ENCODE assay signal across 1 cellular context in the genomic region with DNA sequence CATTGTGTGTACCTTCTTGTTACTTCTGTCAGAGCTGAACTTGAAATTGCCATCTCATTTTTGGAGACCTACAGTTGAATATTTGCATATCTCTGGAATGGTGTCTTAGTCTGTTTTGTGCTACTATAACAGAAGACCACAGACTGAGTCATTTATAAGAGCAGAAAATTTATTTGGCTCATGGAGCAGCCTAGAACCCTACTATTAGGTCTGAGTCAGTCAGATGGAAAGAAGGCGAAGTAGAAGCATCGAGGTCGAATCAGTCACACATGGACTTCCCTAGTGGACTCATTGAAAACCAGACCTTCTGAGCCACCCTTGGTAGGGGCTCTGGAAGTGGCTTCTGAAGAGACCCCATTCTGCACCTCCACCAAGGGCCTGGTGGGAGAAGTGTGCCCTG.
TF ChIP-seq lines count a peak whose summit lies in the region.

No MANE protein-coding gene starts in this region.

TF ChIP-seq in GM23338, 12 proteins besides CTCF, POLR2A, EP300 and RAD21 (continued from another document):
- TF ChIP-seq, protein P1, sequence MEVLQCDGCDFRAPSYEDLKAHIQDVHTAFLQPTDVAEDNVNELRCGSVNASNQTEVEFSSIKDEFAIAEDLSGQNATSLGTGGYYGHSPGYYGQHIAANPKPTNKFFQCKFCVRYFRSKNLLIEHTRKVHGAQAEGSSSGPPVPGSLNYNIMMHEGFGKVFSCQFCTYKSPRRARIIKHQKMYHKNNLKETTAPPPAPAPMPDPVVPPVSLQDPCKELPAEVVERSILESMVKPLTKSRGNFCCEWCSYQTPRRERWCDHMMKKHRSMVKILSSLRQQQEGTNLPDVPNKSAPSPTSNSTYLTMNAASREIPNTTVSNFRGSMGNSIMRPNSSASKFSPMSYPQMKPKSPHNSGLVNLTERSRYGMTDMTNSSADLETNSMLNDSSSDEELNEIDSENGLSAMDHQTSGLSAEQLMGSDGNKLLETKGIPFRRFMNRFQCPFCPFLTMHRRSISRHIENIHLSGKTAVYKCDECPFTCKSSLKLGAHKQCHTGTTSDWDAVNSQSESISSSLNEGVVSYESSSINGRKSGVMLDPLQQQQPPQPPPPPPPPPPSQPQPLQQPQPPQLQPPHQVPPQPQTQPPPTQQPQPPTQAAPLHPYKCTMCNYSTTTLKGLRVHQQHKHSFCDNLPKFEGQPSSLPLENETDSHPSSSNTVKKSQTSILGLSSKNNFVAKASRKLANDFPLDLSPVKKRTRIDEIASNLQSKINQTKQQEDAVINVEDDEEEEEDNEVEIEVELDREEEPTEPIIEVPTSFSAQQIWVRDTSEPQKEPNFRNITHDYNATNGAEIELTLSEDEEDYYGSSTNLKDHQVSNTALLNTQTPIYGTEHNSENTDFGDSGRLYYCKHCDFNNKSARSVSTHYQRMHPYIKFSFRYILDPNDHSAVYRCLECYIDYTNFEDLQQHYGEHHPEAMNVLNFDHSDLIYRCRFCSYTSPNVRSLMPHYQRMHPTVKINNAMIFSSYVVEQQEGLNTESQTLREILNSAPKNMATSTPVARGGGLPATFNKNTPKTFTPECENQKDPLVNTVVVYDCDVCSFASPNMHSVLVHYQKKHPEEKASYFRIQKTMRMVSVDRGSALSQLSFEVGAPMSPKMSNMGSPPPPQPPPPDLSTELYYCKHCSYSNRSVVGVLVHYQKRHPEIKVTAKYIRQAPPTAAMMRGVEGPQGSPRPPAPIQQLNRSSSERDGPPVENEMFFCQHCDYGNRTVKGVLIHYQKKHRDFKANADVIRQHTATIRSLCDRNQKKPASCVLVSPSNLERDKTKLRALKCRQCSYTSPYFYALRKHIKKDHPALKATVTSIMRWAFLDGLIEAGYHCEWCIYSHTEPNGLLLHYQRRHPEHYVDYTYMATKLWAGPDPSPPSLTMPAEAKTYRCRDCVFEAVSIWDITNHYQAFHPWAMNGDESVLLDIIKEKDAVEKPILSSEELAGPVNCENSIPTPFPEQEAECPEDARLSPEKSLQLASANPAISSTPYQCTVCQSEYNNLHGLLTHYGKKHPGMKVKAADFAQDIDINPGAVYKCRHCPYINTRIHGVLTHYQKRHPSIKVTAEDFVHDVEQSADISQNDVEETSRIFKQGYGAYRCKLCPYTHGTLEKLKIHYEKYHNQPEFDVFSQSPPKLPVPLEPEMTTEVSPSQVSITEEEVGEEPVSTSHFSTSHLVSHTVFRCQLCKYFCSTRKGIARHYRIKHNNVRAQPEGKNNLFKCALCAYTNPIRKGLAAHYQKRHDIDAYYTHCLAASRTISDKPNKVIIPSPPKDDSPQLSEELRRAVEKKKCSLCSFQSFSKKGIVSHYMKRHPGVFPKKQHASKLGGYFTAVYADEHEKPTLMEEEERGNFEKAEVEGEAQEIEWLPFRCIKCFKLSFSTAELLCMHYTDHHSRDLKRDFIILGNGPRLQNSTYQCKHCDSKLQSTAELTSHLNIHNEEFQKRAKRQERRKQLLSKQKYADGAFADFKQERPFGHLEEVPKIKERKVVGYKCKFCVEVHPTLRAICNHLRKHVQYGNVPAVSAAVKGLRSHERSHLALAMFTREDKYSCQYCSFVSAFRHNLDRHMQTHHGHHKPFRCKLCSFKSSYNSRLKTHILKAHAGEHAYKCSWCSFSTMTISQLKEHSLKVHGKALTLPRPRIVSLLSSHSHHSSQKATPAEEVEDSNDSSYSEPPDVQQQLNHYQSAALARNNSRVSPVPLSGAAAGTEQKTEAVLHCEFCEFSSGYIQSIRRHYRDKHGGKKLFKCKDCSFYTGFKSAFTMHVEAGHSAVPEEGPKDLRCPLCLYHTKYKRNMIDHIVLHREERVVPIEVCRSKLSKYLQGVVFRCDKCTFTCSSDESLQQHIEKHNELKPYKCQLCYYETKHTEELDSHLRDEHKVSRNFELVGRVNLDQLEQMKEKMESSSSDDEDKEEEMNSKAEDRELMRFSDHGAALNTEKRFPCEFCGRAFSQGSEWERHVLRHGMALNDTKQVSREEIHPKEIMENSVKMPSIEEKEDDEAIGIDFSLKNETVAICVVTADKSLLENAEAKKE (CRISPR knock-in tag; IDR thresholded peaks at IDR 0.05), result no peak
- TF ChIP-seq ZNF331 (CRISPR knock-in tag; IDR thresholded peaks at IDR 0.05; ENCODE audit: low read depth) (no peak), NANOG (IDR thresholded peaks at IDR 0.05; ENCODE audit: borderline replicate concordance) (no peak)
- TF ChIP-seq, protein P2, sequence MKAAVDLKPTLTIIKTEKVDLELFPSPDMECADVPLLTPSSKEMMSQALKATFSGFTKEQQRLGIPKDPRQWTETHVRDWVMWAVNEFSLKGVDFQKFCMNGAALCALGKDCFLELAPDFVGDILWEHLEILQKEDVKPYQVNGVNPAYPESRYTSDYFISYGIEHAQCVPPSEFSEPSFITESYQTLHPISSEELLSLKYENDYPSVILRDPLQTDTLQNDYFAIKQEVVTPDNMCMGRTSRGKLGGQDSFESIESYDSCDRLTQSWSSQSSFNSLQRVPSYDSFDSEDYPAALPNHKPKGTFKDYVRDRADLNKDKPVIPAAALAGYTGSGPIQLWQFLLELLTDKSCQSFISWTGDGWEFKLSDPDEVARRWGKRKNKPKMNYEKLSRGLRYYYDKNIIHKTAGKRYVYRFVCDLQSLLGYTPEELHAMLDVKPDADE (IDR thresholded peaks at IDR 0.05), result no peak
TF ChIP-seq in GM23338: peak in this region for 0.
